8 cellular contexts compared by ENCODE assay signal in the genomic region with DNA sequence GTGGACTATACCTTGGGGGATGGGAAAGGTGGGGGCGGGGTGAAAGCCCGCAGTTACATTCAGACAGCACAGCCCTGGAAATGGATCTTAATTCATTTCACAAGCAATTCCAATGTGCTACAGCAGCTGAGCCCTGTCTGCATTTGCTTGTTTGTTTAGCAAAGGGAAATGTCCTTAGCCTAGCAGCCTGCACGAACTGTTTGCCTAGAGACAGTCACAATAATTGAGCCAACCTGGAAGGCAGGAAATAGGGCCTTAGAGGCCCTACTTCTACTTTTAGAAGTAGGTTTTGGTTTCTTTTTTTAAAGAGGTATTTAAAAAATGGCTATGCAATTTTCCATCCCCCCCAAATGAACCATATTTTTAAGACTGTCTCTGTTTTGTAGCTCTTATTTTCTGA.
A peak's percentile ranks its signal among the peaks of the same experiment; 100 is the strongest.
DNase-seq lines count a peak whose midpoint lies in the region; ATAC-seq and TF ChIP-seq lines count a peak whose summit lies in the region.

No MANE protein-coding gene starts in this region.

- no peak overlapping the region for H2BK5ac ChIP-seq in mesenchymal stem cell (ENCODE audit: low read depth, low read length, poor library complexity, severe bottlenecking)

- peaks cover 2% of the 10 kb centered on the region for H3K36me3 Mint-ChIP-seq in T-helper 17 cell (ENCODE audit: low read depth)
- H3K36me3 Mint-ChIP-seq in activated CD4-positive, alpha-beta memory T cell treated with anti-CD3 and anti-CD28 coated beads, Interleukin-2, amount 10 ng/mL, durations not matched to agents 7 days and 5 days (ENCODE audit: low read depth) = peaks cover under 1% of the 10 kb centered on the region

- H4K8ac ChIP-seq in mesenchymal stem cell (ENCODE audit: low read length) = peak overlapping the region; percentile 12

- ATAC-seq in heart left ventricle (peak in 3 of 4 donors; percentile 39 to 73 (median 58)), Right ventricle myocardium superior (ENCODE audit: poor library complexity) (no peak), HG03103 (IDR thresholded peaks at IDR 0.05; ENCODE audit: low read depth, unreplicated experiment) (peak; percentile 59), T-helper 17 cell (no peak)

- TF ChIP-seq CTCF in heart left ventricle (IDR thresholded peaks at IDR 0.05) (no peak), OCI-LY3 (IDR thresholded peaks at IDR 0.05; ENCODE audit: low read depth, low read length) (no peak)

- H3K36me3 ChIP-seq in heart left ventricle = no peaks in the 10 kb centered on the region
- peaks cover 5% of the 10 kb centered on the region for H3K36me3 ChIP-seq in OCI-LY3 (replicated peaks; ENCODE audit: low read depth, low read length)
- H3K36me3 ChIP-seq in mesenchymal stem cell (ENCODE audit: control insufficient read depth in 1 of 2, insufficient read depth in 2 of 2, low read depth in 1 of 2, low read length in 2 of 2) = no peaks in the 10 kb centered on the region

- H3K9me3 ChIP-seq in heart left ventricle (peaks cover 0 to 25% (median 6%) of the 10 kb centered on the region in 12 donors), OCI-LY3 (ENCODE audit: insufficient read depth, low read length) (0 out of 2 replicates have a peak, but pooled peaks cover 7% of the 10 kb centered on the region), mesenchymal stem cell (ENCODE audit: control insufficient read depth, low read length) (peaks cover 8% of the 10 kb centered on the region), T-helper 17 cell (ENCODE audit: control insufficient read depth, low read length, poor library complexity, severe bottlenecking) (no peaks in the 10 kb centered on the region)

- H3K4me1 ChIP-seq in heart left ventricle (peaks cover 0 to 20% (median 8%) of the 10 kb centered on the region in 12 donors), OCI-LY3 (ENCODE audit: low read length) (peaks cover 47% of the 10 kb centered on the region), mesenchymal stem cell (ENCODE audit: control insufficient read depth, insufficient read depth, low read depth, low read length) (peaks cover 4% of the 10 kb centered on the region)

- H2AFZ ChIP-seq in OCI-LY3 (ENCODE audit: low read depth, low read length) (no peak overlapping the region), mesenchymal stem cell (ENCODE audit: low read depth, low read length) (no peak overlapping the region)

- H3K79me2 ChIP-seq in OCI-LY3 (ENCODE audit: low read length) = no peaks in the 10 kb centered on the region

- DNase-seq in heart left ventricle (no peak), Right ventricle myocardium superior (no peak), mesenchymal stem cell (peak; percentile 90), T-helper 17 cell (no peak)
- no peak for DNase-seq in effector CD8-positive, alpha-beta T cell (lab: John Stamatoyannopoulos, UW)
- no peak for DNase-seq in activated CD4-positive, alpha-beta memory T cell treated with anti-CD3 and anti-CD28 coated beads, Interleukin-2, amount 10 ng/mL, durations not matched to agents 7 days and 5 days

- no peaks in the 10 kb centered on the region for H4K20me1 ChIP-seq in OCI-LY3 (ENCODE audit: insufficient read depth, low read length)

- H3K4me3 ChIP-seq in heart left ventricle (no peak overlapping the region), OCI-LY3 (ENCODE audit: low read length) (peak overlapping the region; percentile 8; the same call in 1 of the 2 replicates), mesenchymal stem cell (ENCODE audit: insufficient read depth in 1 of 2, low read depth in 1 of 2, low read length in 2 of 2) (no peak overlapping the region)

- no peak overlapping the region for H2BK120ac ChIP-seq in mesenchymal stem cell (ENCODE audit: low read depth, low read length)

- H3K27me3 Mint-ChIP-seq in T-helper 17 cell = no peaks in the 10 kb centered on the region
- H3K27me3 Mint-ChIP-seq in activated CD4-positive, alpha-beta memory T cell treated with anti-CD3 and anti-CD28 coated beads, Interleukin-2, amount 10 ng/mL, durations not matched to agents 7 days and 5 days = peaks cover 14% of the 10 kb centered on the region

- peak overlapping the region in 1 of 2 experiments; percentile 12 for H3K14ac ChIP-seq in mesenchymal stem cell (ENCODE audit: low read length in 2 of 2)

- H3K79me1 ChIP-seq in mesenchymal stem cell (replicated peaks; ENCODE audit: low read length, poor library complexity, severe bottlenecking) = no peaks in the 10 kb centered on the region

- H3K27me3 ChIP-seq in heart left ventricle (no peaks in the 10 kb centered on the region), OCI-LY3 (ENCODE audit: low read depth, low read length) (peaks cover 11% of the 10 kb centered on the region; the same call in 1 of the 2 replicates), mesenchymal stem cell (ENCODE audit: control insufficient read depth in 1 of 2, insufficient read depth in 1 of 2, low read length in 2 of 2) (no peaks in the 10 kb centered on the region)

- no peak overlapping the region for H3K27ac Mint-ChIP-seq in T-helper 17 cell
- H3K27ac Mint-ChIP-seq in activated CD4-positive, alpha-beta memory T cell treated with anti-CD3 and anti-CD28 coated beads, Interleukin-2, amount 10 ng/mL, durations not matched to agents 7 days and 5 days = no peak overlapping the region

- no peak overlapping the region for H3K4me3 Mint-ChIP-seq in T-helper 17 cell
- no peak overlapping the region for H3K4me3 Mint-ChIP-seq in activated CD4-positive, alpha-beta memory T cell treated with anti-CD3 and anti-CD28 coated beads, Interleukin-2, amount 10 ng/mL, durations not matched to agents 7 days and 5 days

- CTCF ChIA-PET in activated CD4-positive, alpha-beta memory T cell treated with anti-CD3 and anti-CD28 coated beads, Interleukin-2, amount 10 ng/mL, durations not matched to agents 7 days and 5 days (lab: Charles Lee) = no interaction called here

- H3K18ac ChIP-seq in mesenchymal stem cell (ENCODE audit: low read depth in 1 of 2, low read length in 2 of 2) = no peak overlapping the region

- H4K91ac ChIP-seq in mesenchymal stem cell (ENCODE audit: low read length) = no peak overlapping the region

- H3K4me1 Mint-ChIP-seq in T-helper 17 cell = peaks cover 2% of the 10 kb centered on the region
- H3K4me1 Mint-ChIP-seq in activated CD4-positive, alpha-beta memory T cell treated with anti-CD3 and anti-CD28 coated beads, Interleukin-2, amount 10 ng/mL, durations not matched to agents 7 days and 5 days = peaks cover 21% of the 10 kb centered on the region

- no peak overlapping the region for H3K23ac ChIP-seq in mesenchymal stem cell (ENCODE audit: low read length in 2 of 2)

- WGBS in heart left ventricle, 4 donors = 33 to 54% (median 35%) methylated on average over 3 of the region's 3 CpGs
- 45% methylated on average over 3 of the region's 3 CpGs for WGBS in mesenchymal stem cell

- no peak for TF ChIP-seq POLR2A in heart left ventricle (IDR thresholded peaks at IDR 0.05)

- H3K4me2 ChIP-seq in OCI-LY3 (ENCODE audit: low read length) (peak overlapping the region; percentile 66), mesenchymal stem cell (ENCODE audit: low read length, poor library complexity, severe bottlenecking) (no peak overlapping the region)

- H3K27ac ChIP-seq in heart left ventricle (peak overlapping the region in 7 of 12 donors; percentile 8 to 68 (median 42)), OCI-LY3 (ENCODE audit: low read length) (no peak overlapping the region; the same call in 1 of the 2 replicates), mesenchymal stem cell (ENCODE audit: low read length, poor library complexity, severe bottlenecking) (no peak overlapping the region)

- intact Hi-C loops in heart left ventricle (cut with DNase I) (no loop called here), Right ventricle myocardium superior (cut with DNase I) (no loop called here)

- H2AK5ac ChIP-seq in mesenchymal stem cell (ENCODE audit: low read length, severe bottlenecking) = no peak overlapping the region

- H3K9ac ChIP-seq in OCI-LY3 (ENCODE audit: low read length) (no peak overlapping the region; the same call in 1 of the 2 replicates), mesenchymal stem cell (ENCODE audit: low read length) (no peak overlapping the region)

- H3K4ac ChIP-seq in mesenchymal stem cell (ENCODE audit: low read depth in 1 of 2, low read length in 2 of 2) = no peak overlapping the region

- no peak overlapping the region for H2BK15ac ChIP-seq in mesenchymal stem cell (ENCODE audit: low read depth, poor library complexity, severe bottlenecking)

- POLR2A ChIA-PET in activated CD4-positive, alpha-beta memory T cell treated with anti-CD3 and anti-CD28 coated beads, Interleukin-2, amount 10 ng/mL, durations not matched to agents 7 days and 5 days (lab: Charles Lee) = no interaction called here

- peaks cover 18% of the 10 kb centered on the region for H3K9me3 Mint-ChIP-seq in activated CD4-positive, alpha-beta memory T cell treated with anti-CD3 and anti-CD28 coated beads, Interleukin-2, amount 10 ng/mL, durations not matched to agents 7 days and 5 days

- H2BK12ac ChIP-seq in mesenchymal stem cell (ENCODE audit: low read length in 2 of 2) = peak overlapping the region in 1 of 2 experiments; percentile 39

Comparison
In these comparisons a context has a peak if more than half of its experiments do, and no peak if none do; other contexts are left out.
1. ATAC-seq: peak in heart left ventricle (3 of 4) and HG03103 (single experiment); none in Right ventricle myocardium superior (single experiment) and T-helper 17 cell (single experiment).
2. H3K27ac ChIP-seq: peak in heart left ventricle (7 of 12); none in OCI-LY3 (single experiment) and mesenchymal stem cell (single experiment).